Comparison of ENCODE assay signal across 8 cellular contexts in genomic region chr17:74738051-74738996, GRCh38. TPM values are rescaled to one million over a fixed set of nuclear protein-coding genes. Genes with fewer than 3 reads are reported as not detected.
DNase-seq lines count a peak whose midpoint lies in the region; ATAC-seq and TF ChIP-seq lines count a peak whose summit lies in the region.

No MANE protein-coding gene starts in this region.

- H3K27me3 ChIP-seq in GM06990 (replicated peaks; ENCODE audit: control insufficient read depth, insufficient read depth, low read length) (no peaks in the 10 kb centered on the region), HCT116 (ENCODE audit: insufficient read depth, low read length) (no peaks in the 10 kb centered on the region), lung (ENCODE audit: control insufficient read depth, insufficient read depth) (no peaks in the 10 kb centered on the region), subcutaneous abdominal adipose tissue (ENCODE audit: control insufficient read depth in 5 of 5, insufficient read depth in 4 of 5, low read length in 5 of 5) (peaks cover 28 to 49% (median 37%) of the 10 kb centered on the region in 5 donors)

- no peak for TF ChIP-seq CTCF in GM06990 (IDR thresholded peaks at IDR 0.05; ENCODE audit: insufficient read depth, low read length, poor library complexity, severe bottlenecking)
- no peak for TF ChIP-seq CTCF in HCT116 (IDR thresholded peaks at IDR 0.05 in 2 of 3, conservative IDR thresholded peaks at IDR 0.05 in 1 of 3; ENCODE audit: borderline replicate concordance in 1 of 3, insufficient read depth in 1 of 3, low read depth in 2 of 3, low read length in 2 of 3)
- TF ChIP-seq CTCF in lung (IDR thresholded peaks at IDR 0.05; ENCODE audit: control extremely low read depth, extremely low read depth), result no peak

- H3K4me1 ChIP-seq in HCT116 (ENCODE audit: control insufficient read depth in 1 of 2, insufficient read depth in 2 of 2, low read length in 2 of 2), result peaks cover 26 to 27% of the 10 kb centered on the region in 2 experiments
- peaks cover 0 to 14% of the 10 kb centered on the region in 2 donors for H3K4me1 ChIP-seq in lung (ENCODE audit: control insufficient read depth in 2 of 2, insufficient read depth in 2 of 2, low read length in 2 of 2)
- H3K4me1 ChIP-seq in subcutaneous abdominal adipose tissue (ENCODE audit: control insufficient read depth in 5 of 5, insufficient read depth in 5 of 5, low read length in 5 of 5), result peaks cover 3 to 36% (median 31%) of the 10 kb centered on the region in 5 donors

- DNase-seq in GM06990 (ENCODE audit: extremely low read depth, insufficient read length) (peak; percentile 76), HCT116 (ENCODE audit: low read depth, low spot score) (no peak), RPMI7951 (ENCODE audit: low read depth) (peak; percentile 17), activated gamma-delta T cell treated with Interleukin-2 at 50 U/mL for 16 hours (peak; percentile 92), lung (ENCODE audit: low spot score) (no peak), NCI-H345 treated with DMSO at 0.1 percent for 48 hours (lab: John Stamatoyannopoulos, UW; ENCODE audit: unreplicated experiment) (no peak), NCI-H2227 treated with DMSO at 0.1 percent for 48 hours (lab: John Stamatoyannopoulos, UW) (no peak)

- intact Hi-C loops in HCT116 (cut with micrococcal nuclease), result no loop called here

- no peaks in the 10 kb centered on the region for H3K36me3 ChIP-seq in GM06990 (ENCODE audit: control insufficient read depth, insufficient read depth, low read length)
- no peaks in the 10 kb centered on the region for H3K36me3 ChIP-seq in HCT116 (ENCODE audit: control insufficient read depth in 1 of 2, insufficient read depth in 2 of 2, low read length in 2 of 2)
- H3K36me3 ChIP-seq in lung (ENCODE audit: control insufficient read depth in 2 of 2, insufficient read depth in 2 of 2, low read length in 2 of 2), result no peaks in the 10 kb centered on the region
- no peaks in the 10 kb centered on the region for H3K36me3 ChIP-seq in subcutaneous abdominal adipose tissue (ENCODE audit: control insufficient read depth in 5 of 5, insufficient read depth in 5 of 5, low read length in 5 of 5)

- POLR2A ChIA-PET in HCT116 (lab: Charles Lee), result interaction anchor here (0.6 to 3.4 kb wide), 4 partner anchors 10 to 230 kb away, joined by 3 to 25 read pairs (median 9); partner anchors contain the start of genes FDXR and NHERF1

- peak overlapping the region; percentile 89 for H2AFZ ChIP-seq in HCT116 (ENCODE audit: low read depth, low read length, poor library complexity, severe bottlenecking)

- no TSS peak for BruUV-seq in HCT116 (replicated peaks; lab: Mats Ljungman, UMichigan)

- H3K4me3 ChIP-seq in GM06990 (replicated peaks; ENCODE audit: low read depth, low read length) (peak overlapping the region; percentile 49), HCT116 (replicated peaks in 1 of 2; ENCODE audit: low read depth in 1 of 2, low read length in 2 of 2) (peak overlapping the region; percentile 69 to 76), lung (no peak overlapping the region), subcutaneous abdominal adipose tissue (ENCODE audit: low read depth in 1 of 5, low read length in 5 of 5) (peak overlapping the region in 3 of 5 donors; percentile 16 to 59 (median 42))

- TF ChIP-seq RAD21 in HCT116 (IDR thresholded peaks at IDR 0.05; ENCODE audit: low read depth), result no peak

- H3K9me3 ChIP-seq in HCT116 (ENCODE audit: control insufficient read depth in 1 of 2, insufficient read depth in 1 of 2, low read depth in 1 of 2, low read length in 2 of 2) (no peaks in the 10 kb centered on the region), lung (ENCODE audit: control insufficient read depth in 2 of 2, insufficient read depth in 1 of 2, low read length in 1 of 2) (no peaks in the 10 kb centered on the region), subcutaneous abdominal adipose tissue (ENCODE audit: control insufficient read depth in 5 of 5, low read length in 5 of 5) (no peaks in the 10 kb centered on the region)

- CTCF ChIA-PET in HCT116 (lab: Charles Lee), result interaction anchor here (0.8 to 5.0 kb wide), 18 partner anchors 8 to 359 kb away, joined by 3 to 253 read pairs (median 7); partner anchors contain the start of gene NAT9

- RAD21 ChIA-PET in HCT116 (lab: Charles Lee; ENCODE audit: low non-redundant PET in 1 of 2, low total read pairs in 2 of 2, uncharacterized antibody in 2 of 2, unreplicated experiment in 2 of 2), result interaction anchor here (0.8 to 3.7 kb wide), 4 partner anchors 81 to 172 kb away, joined by 3 to 52 read pairs (median 22); no protein-coding TSS in a partner anchor

- ATAC-seq in HCT116, result peak; percentile 0; the same call in 1 of the 2 replicates
- ATAC-seq in lung (ENCODE audit: insufficient read depth, low FRiP score), result peak; percentile 39

- no peaks in the 10 kb centered on the region for H3K79me2 ChIP-seq in HCT116 (ENCODE audit: insufficient read depth, low read length)

- H3K9ac ChIP-seq in HCT116 (ENCODE audit: low read length) (peak overlapping the region; percentile 59), subcutaneous abdominal adipose tissue (ENCODE audit: low read length in 5 of 5) (peak overlapping the region in 1 of 5 donors; percentile 30)

- TF ChIP-seq POLR2A in HCT116 (IDR thresholded peaks at IDR 0.05; ENCODE audit: borderline replicate concordance, extremely low read depth, insufficient read depth, insufficient read length), result no peak

- no peaks in the 10 kb centered on the region for H3K9me2 ChIP-seq in HCT116 (ENCODE audit: insufficient read depth)

- H3K27ac ChIP-seq in HCT116 (ENCODE audit: low read depth, low read length), result peak overlapping the region; percentile 68; the same call in 1 of the 2 replicates
- peak overlapping the region in 1 of 2 donors; percentile 5 for H3K27ac ChIP-seq in lung (ENCODE audit: low read depth in 1 of 2, low read length in 1 of 2)
- H3K27ac ChIP-seq in subcutaneous abdominal adipose tissue (ENCODE audit: low read depth, low read length), result no peak overlapping the region

- no peaks in the 10 kb centered on the region for H4K20me1 ChIP-seq in HCT116 (ENCODE audit: insufficient read depth)

- H3K4me2 ChIP-seq in HCT116 (ENCODE audit: low read length), result peak overlapping the region; percentile 100

- WGBS in lung, 2 donors, result 19 to 29% methylated on average over 16 of the region's 16 CpGs

TF ChIP-seq in HCT116, 20 proteins besides CTCF, POLR2A, EP300 and RAD21:
- TF ChIP-seq ZNF274 (IDR thresholded peaks at IDR 0.05; ENCODE audit: low read depth, low read length) (no peak), ZFX (IDR thresholded peaks at IDR 0.05) (no peak), JUND (IDR thresholded peaks at IDR 0.05) (no peak), YY1 (IDR thresholded peaks at IDR 0.05; ENCODE audit: extremely low read depth, insufficient replicate concordance, low read depth, low read length) (no peak), EGR1 (IDR thresholded peaks at IDR 0.05; ENCODE audit: low read depth) (no peak), CEBPB (IDR thresholded peaks at IDR 0.05; ENCODE audit: low read depth) (no peak), REST (IDR thresholded peaks at IDR 0.05; ENCODE audit: low read depth) (no peak), POLR2AphosphoS5 (IDR thresholded peaks at IDR 0.05; ENCODE audit: low read depth, low read length) (no peak), MAX (IDR thresholded peaks at IDR 0.05) (no peak)
TF ChIP-seq in HCT116: peak in this region for 0.

RNA-seq across cellular contexts. Expression of gene RAB37, which starts 1.3 kb away (rescaled TPM):
- total RNA-seq in HCT116 (2021; ENCODE audit: unreplicated experiment) (8.2 TPM), lung (1 to 10 TPM; 5.9 to 7.3 TPM)
- polyA plus RNA-seq in HCT116 (2012), result 10.4 and 11.7 TPM in 2 replicates
- total RNA-seq in RPMI7951 (2014; rRNA removed; shearing (Covaris generic)), result not detected in 2 replicates
- 1 to 10 TPM; 3.2 to 6.0 TPM for polyA plus RNA-seq in lung

RNA-seq across cellular contexts. Expression of gene NHERF1, which starts 10.1 kb away (rescaled TPM):
- total RNA-seq in HCT116 (2021; ENCODE audit: unreplicated experiment) (129 TPM), lung (10 to 100 TPM; 18.3 to 58.2 TPM)
- polyA plus RNA-seq in HCT116 (2012), result 71.3 and 81.9 TPM in 2 replicates
- 15.0 TPM in 2 replicates for total RNA-seq in RPMI7951 (2014; rRNA removed; shearing (Covaris generic))
- 10 to 100 TPM; 18.6 to 37.6 TPM for polyA plus RNA-seq in lung

RNA-seq across cellular contexts. Expression of gene CD300LF, which starts 25.6 kb away (rescaled TPM):
- not detected for total RNA-seq in HCT116 (2021; ENCODE audit: unreplicated experiment)
- not detected in 2 replicates for polyA plus RNA-seq in HCT116 (2012)
- total RNA-seq in RPMI7951 (2014; rRNA removed; shearing (Covaris generic)), result not detected in 2 replicates
- 10 to 100 TPM in 1 of 2 donors, 1 to 10 TPM in 1; 8.6 to 30.8 TPM for total RNA-seq in lung
- 10 to 100 TPM; 21.7 to 35.1 TPM for polyA plus RNA-seq in lung

RNA-seq across cellular contexts. Expression of gene NAT9, which starts 37.8 kb away (rescaled TPM):
- total RNA-seq in HCT116 (2021; ENCODE audit: unreplicated experiment), result 88.7 TPM
- 67.7 and 68.5 TPM in 2 replicates for polyA plus RNA-seq in HCT116 (2012)
- 11.4 and 12.1 TPM in 2 replicates for total RNA-seq in RPMI7951 (2014; rRNA removed; shearing (Covaris generic))
- total RNA-seq in lung, result 10 to 100 TPM; 27.1 to 47.4 TPM
- polyA plus RNA-seq in lung, result 10 to 100 TPM; 36.5 to 36.7 TPM

Comparison
In these comparisons a context has a peak if more than half of its experiments do, and no peak if none do; other contexts are left out.
1. DNase-seq: peak in GM06990 (single experiment), RPMI7951 (single experiment) and activated gamma-delta T cell treated with Interleukin-2 at 50 U/mL for 16 hours (single experiment); none in HCT116 (single experiment), lung (single experiment), NCI-H345 treated with DMSO at 0.1 percent for 48 hours (single experiment) and NCI-H2227 treated with DMSO at 0.1 percent for 48 hours (single experiment).